In genomic region chr5:137036630-137037029, GRCh38 we compare ENCODE assay signal across 18 cellular contexts.
DNase-seq lines count a peak whose midpoint lies in the region; ATAC-seq and TF ChIP-seq lines count a peak whose summit lies in the region.
"Had no signal": no experiment of that assay in that cellular context is flagged by ENCODE, and none has a peak within 500 bp of the region (broad histone marks: within the 10 kb centered on the region; RNA-seq: fewer than 3 reads in every experiment).

No MANE protein-coding gene starts in this region.

- no peaks in the 10 kb centered on the region for H3K27me3 ChIP-seq in endodermal cell (ENCODE audit: control insufficient read depth, insufficient read depth, low read length, poor library complexity, severe bottlenecking)

- WGBS in endodermal cell (ENCODE audit: insufficient coverage in 1 of 2, insufficient read length in 1 of 2), 2 experiments, result 5 to 16% methylated on average over 3 to 7 of the region's 7 CpGs

- DNase-seq in COLO668 (lab: John Stamatoyannopoulos, UW; ENCODE audit: unreplicated experiment), result peak; percentile 49
- peak; percentile 87 for DNase-seq in NCI-H128 (lab: John Stamatoyannopoulos, UW; ENCODE audit: unreplicated experiment)
- peak; percentile 92 for DNase-seq in NCI-H345 (lab: John Stamatoyannopoulos, UW)
- DNase-seq in endodermal cell, result peak; percentile 95
- DNase-seq in GM13976 (ENCODE audit: low spot score), result no peak
- DNase-seq: activated CD4-positive, alpha-beta T cell treated with anti-CD3 and anti-CD28 coated beads for 48 hours; activated T-cell treated with anti-CD3 and anti-CD28 coated beads for 4 hours; CD4-positive, CD25-positive, alpha-beta regulatory T cell; foreskin melanocyte; GF-D8; spleen; stimulated activated naive CD8-positive, alpha-beta T cell treated with anti-CD3 and anti-CD28 coated beads, Interleukin-15, amount 100 ng/mL, for 72 hours had no signal

- in situ Hi-C loops in GM13976 (cut with MboI; ENCODE audit: low sequenced_read_pairs, unreplicated experiment), result no loop called here

- H3K4me3 Mint-ChIP-seq in endodermal cell, result peak overlapping the region; percentile 6
- H3K4me3 Mint-ChIP-seq: CD4-positive, CD25-positive, alpha-beta regulatory T cell; mesothelial cell of epicardium; stimulated activated naive CD8-positive, alpha-beta T cell treated with anti-CD3 and anti-CD28 coated beads, Interleukin-15, amount 100 ng/mL, for 72 hours had no signal

- no peaks in the 10 kb centered on the region for H3K9me3 Mint-ChIP-seq in endodermal cell
- H3K9me3 Mint-ChIP-seq: mesothelial cell of epicardium had no signal

- H3K9me3 ChIP-seq in endodermal cell (ENCODE audit: control insufficient read depth, low read length), result peaks cover 7% of the 10 kb centered on the region

- H3K9ac ChIP-seq in endodermal cell (ENCODE audit: extremely low read depth, low read length, poor library complexity, severe bottlenecking), result no peak overlapping the region
- H3K9ac ChIP-seq: KMS-11 had no signal

- no peak overlapping the region for H3K4me3 ChIP-seq in endodermal cell (ENCODE audit: low read length)
- H3K4me3 ChIP-seq: spleen had no signal

- H3K4me1 ChIP-seq in endodermal cell (ENCODE audit: control insufficient read depth, insufficient read depth, low read length), result peaks cover 26% of the 10 kb centered on the region
- H3K4me1 ChIP-seq: spleen had no signal

- peak overlapping the region; percentile 75 for H3K27ac Mint-ChIP-seq in endodermal cell
- H3K27ac Mint-ChIP-seq: activated naive CD4-positive, alpha-beta T cell treated with anti-CD3 and anti-CD28 coated beads, Interleukin-2, amount 50 U/mL, for 72 hours; CD4-positive, CD25-positive, alpha-beta regulatory T cell; mesothelial cell of epicardium; stimulated activated naive CD8-positive, alpha-beta T cell treated with anti-CD3 and anti-CD28 coated beads, Interleukin-15, amount 100 ng/mL, for 72 hours had no signal

- peaks cover 55% of the 10 kb centered on the region for H3K4me1 Mint-ChIP-seq in endodermal cell
- H3K4me1 Mint-ChIP-seq: CD4-positive, CD25-positive, alpha-beta regulatory T cell; stimulated activated naive CD8-positive, alpha-beta T cell treated with anti-CD3 and anti-CD28 coated beads, Interleukin-15, amount 100 ng/mL, for 72 hours had no signal

- no peak for ATAC-seq in HG02571 (IDR thresholded peaks at IDR 0.05; ENCODE audit: unreplicated experiment)
- no peak for ATAC-seq in GM19467 (IDR thresholded peaks at IDR 0.05; ENCODE audit: unreplicated experiment)
- ATAC-seq in HG03108 (IDR thresholded peaks at IDR 0.05; ENCODE audit: unreplicated experiment), result no peak
- ATAC-seq: activated naive CD4-positive, alpha-beta T cell treated with anti-CD3 and anti-CD28 coated beads, Interleukin-2, amount 50 U/mL, for 72 hours; stimulated activated naive CD8-positive, alpha-beta T cell treated with anti-CD3 and anti-CD28 coated beads, Interleukin-15, amount 100 ng/mL, for 72 hours had no signal

- no peaks in the 10 kb centered on the region for H3K36me3 ChIP-seq in endodermal cell (ENCODE audit: control insufficient read depth, insufficient read depth, low read length)
- H3K36me3 ChIP-seq: spleen had no signal

- TF ChIP-seq CTCF in endodermal cell (conservative IDR thresholded peaks at IDR 0.05) (no peak), GM13976 (IDR thresholded peaks at IDR 0.05; ENCODE audit: borderline replicate concordance, control extremely low read depth, extremely low read depth, insufficient read depth, missing control alignments) (no peak)

- H3K36me3 Mint-ChIP-seq in endodermal cell (ENCODE audit: low read depth), result peaks cover 2% of the 10 kb centered on the region
- H3K36me3 Mint-ChIP-seq: activated naive CD4-positive, alpha-beta T cell treated with anti-CD3 and anti-CD28 coated beads, Interleukin-2, amount 50 U/mL, for 72 hours; mesothelial cell of epicardium had no signal

- H3K27ac ChIP-seq in endodermal cell (ENCODE audit: low read depth, low read length), result no peak overlapping the region
- H3K27ac ChIP-seq: KMS-11, spleen had no signal

- H3K27me3 Mint-ChIP-seq in endodermal cell (ENCODE audit: insufficient read depth), result peaks cover 3% of the 10 kb centered on the region
